Comparison of ENCODE assay signal across 1 cellular context in the genomic region with DNA sequence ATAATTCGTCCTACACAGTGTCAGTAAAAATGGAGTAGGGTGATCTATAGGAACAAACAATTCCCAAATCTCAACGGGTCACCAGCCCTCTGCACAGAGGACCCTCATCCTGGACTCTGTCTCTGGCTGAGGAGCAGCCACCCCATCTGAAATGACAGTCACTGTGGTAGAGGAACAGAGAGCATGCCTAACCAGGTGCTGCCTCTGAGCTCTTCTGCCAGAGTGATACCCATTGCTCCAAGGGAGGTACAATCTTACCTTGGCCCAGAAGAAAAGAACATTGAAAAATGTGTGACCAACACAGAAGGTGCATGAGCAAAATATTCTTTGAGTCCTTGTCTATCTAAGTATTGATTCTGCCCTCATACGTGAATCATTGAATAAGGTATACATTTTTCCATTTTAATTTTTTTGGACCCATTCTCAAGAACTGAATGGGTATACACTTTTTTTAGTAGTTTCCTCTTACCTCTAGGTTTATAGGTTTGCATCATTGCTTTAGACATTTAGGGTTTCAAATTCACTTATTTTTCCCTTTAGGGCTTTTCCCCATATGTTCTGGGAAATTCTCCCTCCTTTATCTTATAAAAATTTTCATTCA.
TF ChIP-seq lines count a peak whose summit lies in the region.

No MANE protein-coding gene starts in this region.

TF ChIP-seq in HepG2, 621 proteins besides CTCF, POLR2A, EP300 and RAD21:
- TF ChIP-seq TCF7 (IDR thresholded peaks at IDR 0.05; ENCODE audit: low read depth), result no peak
- TF ChIP-seq, protein P1, sequence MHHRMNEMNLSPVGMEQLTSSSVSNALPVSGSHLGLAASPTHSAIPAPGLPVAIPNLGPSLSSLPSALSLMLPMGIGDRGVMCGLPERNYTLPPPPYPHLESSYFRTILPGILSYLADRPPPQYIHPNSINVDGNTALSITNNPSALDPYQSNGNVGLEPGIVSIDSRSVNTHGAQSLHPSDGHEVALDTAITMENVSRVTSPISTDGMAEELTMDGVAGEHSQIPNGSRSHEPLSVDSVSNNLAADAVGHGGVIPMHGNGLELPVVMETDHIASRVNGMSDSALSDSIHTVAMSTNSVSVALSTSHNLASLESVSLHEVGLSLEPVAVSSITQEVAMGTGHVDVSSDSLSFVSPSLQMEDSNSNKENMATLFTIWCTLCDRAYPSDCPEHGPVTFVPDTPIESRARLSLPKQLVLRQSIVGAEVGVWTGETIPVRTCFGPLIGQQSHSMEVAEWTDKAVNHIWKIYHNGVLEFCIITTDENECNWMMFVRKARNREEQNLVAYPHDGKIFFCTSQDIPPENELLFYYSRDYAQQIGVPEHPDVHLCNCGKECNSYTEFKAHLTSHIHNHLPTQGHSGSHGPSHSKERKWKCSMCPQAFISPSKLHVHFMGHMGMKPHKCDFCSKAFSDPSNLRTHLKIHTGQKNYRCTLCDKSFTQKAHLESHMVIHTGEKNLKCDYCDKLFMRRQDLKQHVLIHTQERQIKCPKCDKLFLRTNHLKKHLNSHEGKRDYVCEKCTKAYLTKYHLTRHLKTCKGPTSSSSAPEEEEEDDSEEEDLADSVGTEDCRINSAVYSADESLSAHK (CRISPR knock-in tag; IDR thresholded peaks at IDR 0.05; ENCODE audit: borderline replicate concordance), result no peak
- no peak for TF ChIP-seq NAIF1 (CRISPR knock-in tag; IDR thresholded peaks at IDR 0.05; ENCODE audit: borderline replicate concordance)
- TF ChIP-seq, protein P2, sequence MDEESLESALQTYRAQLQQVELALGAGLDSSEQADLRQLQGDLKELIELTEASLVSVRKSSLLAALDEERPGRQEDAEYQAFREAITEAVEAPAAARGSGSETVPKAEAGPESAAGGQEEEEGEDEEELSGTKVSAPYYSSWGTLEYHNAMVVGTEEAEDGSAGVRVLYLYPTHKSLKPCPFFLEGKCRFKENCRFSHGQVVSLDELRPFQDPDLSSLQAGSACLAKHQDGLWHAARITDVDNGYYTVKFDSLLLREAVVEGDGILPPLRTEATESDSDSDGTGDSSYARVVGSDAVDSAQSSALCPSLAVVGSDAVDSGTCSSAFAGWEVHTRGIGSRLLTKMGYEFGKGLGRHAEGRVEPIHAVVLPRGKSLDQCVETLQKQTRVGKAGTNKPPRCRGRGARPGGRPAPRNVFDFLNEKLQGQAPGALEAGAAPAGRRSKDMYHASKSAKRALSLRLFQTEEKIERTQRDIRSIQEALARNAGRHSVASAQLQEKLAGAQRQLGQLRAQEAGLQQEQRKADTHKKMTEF (CRISPR knock-in tag; IDR thresholded peaks at IDR 0.05), result no peak
- TF ChIP-seq, protein P3, sequence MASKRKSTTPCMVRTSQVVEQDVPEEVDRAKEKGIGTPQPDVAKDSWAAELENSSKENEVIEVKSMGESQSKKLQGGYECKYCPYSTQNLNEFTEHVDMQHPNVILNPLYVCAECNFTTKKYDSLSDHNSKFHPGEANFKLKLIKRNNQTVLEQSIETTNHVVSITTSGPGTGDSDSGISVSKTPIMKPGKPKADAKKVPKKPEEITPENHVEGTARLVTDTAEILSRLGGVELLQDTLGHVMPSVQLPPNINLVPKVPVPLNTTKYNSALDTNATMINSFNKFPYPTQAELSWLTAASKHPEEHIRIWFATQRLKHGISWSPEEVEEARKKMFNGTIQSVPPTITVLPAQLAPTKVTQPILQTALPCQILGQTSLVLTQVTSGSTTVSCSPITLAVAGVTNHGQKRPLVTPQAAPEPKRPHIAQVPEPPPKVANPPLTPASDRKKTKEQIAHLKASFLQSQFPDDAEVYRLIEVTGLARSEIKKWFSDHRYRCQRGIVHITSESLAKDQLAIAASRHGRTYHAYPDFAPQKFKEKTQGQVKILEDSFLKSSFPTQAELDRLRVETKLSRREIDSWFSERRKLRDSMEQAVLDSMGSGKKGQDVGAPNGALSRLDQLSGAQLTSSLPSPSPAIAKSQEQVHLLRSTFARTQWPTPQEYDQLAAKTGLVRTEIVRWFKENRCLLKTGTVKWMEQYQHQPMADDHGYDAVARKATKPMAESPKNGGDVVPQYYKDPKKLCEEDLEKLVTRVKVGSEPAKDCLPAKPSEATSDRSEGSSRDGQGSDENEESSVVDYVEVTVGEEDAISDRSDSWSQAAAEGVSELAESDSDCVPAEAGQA (IDR thresholded peaks at IDR 0.05; ENCODE audit: low read depth), result no peak
- TF ChIP-seq, protein P3 (CRISPR knock-in tag; IDR thresholded peaks at IDR 0.05; ENCODE audit: borderline replicate concordance), result no peak
- TF ChIP-seq MXD3 (CRISPR knock-in tag; IDR thresholded peaks at IDR 0.05), result no peak
- TF ChIP-seq LCORL (IDR thresholded peaks at IDR 0.05), result no peak
- no peak for TF ChIP-seq LCORL (CRISPR knock-in tag; IDR thresholded peaks at IDR 0.05)
- TF ChIP-seq HDAC1 (CRISPR knock-in tag; IDR thresholded peaks at IDR 0.05), result no peak
- no peak for TF ChIP-seq HOXA3 (CRISPR knock-in tag; IDR thresholded peaks at IDR 0.05)
- TF ChIP-seq XBP1 (CRISPR knock-in tag; IDR thresholded peaks at IDR 0.05), result no peak
